11 cellular contexts compared by ENCODE assay signal in the genomic region with DNA sequence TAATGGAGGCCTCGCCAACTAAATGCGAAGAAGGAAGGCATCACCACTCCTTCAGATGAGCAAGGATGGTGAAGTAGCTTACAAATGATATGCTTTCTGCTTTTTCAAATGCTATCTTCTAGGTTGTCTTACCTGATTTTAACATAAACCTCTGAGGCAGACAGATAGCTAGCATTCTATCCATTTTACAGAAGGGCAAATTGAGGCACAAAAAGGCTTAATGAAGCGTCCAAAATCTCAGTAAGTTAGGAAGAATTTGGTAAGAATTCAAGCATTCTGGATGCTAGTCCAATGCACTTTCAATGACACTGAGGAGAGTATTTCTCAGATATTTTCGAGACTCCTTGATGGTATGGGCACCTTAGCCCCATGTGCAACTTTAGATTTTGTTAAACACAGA.
"Had no signal": no experiment of that assay in that cellular context is flagged by ENCODE, and none has a peak within 500 bp of the region (broad histone marks: within the 10 kb centered on the region; RNA-seq: fewer than 3 reads in every experiment).

No MANE protein-coding gene starts in this region.

- FAIRE-seq: H1, H54 had no signal

- H3K4me1 ChIP-seq: HAP-1 had no signal

- ATAC-seq: GM23338, HCT116 had no signal

- H3K27ac Mint-ChIP-seq: GM23338, H9, HFFc6 had no signal

- H3K4me2 ChIP-seq: GM23338 had no signal

- H3K9me3 Mint-ChIP-seq: GM23338, H9 had no signal

- DNase-seq: GM23248, GOT3, H7, H9, HCEC 1CT, HFFc6 had no signal

- H3K9me3 ChIP-seq: HAP-1 had no signal

- H3K36me3 ChIP-seq: HAP-1 had no signal

- H2AFZ ChIP-seq: GM23248, GM23338 had no signal

- H3K4me3 ChIP-seq: GM23248, GM23338, HAP-1 had no signal

- H3K4me3 Mint-ChIP-seq: GM23338, H9, HFFc6 had no signal

- H3K9ac ChIP-seq: GM23248 had no signal

- H3K27ac ChIP-seq: GM23248 had no signal
